8 cellular contexts compared by ENCODE assay signal in the genomic region with DNA sequence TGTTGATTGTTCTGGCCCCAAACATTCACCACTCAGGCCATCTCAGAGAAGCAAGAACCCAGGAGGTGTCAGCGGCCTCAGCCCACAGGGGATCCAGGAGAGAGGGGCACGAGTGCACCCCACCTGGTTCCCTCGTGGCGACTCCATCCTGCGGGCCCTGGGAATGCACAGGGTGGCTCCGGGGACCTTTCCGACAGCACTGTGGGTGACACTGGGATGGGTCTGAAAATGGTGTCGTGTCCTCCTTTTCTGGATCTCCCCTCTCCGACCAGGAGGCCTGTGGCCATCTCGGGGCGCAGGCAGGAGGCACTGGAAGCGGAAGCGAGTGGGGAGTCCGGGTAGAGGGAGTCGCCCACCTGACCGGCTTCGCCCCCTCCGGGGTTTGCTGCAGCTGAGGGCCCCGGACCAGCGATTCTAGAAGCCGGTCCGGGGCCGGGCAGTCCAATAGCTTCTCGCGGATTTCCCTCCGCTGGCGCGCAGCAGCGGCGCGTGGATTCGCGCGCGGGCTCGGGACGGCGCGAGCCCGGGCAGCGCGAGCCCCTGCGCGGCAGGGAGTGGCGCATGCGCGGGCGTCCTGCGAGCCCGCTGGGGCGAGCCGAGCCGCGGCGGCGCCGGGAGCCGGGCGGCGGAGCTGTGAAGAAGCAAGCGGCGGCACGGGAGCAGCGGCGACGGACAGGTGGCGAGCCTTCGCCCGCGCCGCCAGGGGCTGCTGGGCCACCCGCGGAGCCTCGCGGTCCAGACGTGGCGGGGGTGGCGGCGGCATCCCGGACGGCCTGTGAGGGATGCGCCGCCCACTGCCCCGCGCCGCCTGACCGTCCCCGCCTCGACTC. TPM values are rescaled to one million over a fixed set of nuclear protein-coding genes. Genes with fewer than 3 reads are reported as not detected.
A peak's percentile ranks its signal among the peaks of the same experiment; 100 is the strongest.
DNase-seq lines count a peak whose midpoint lies in the region; ATAC-seq, FAIRE-seq and TF ChIP-seq lines count a peak whose summit lies in the region.

A gene with protein sequence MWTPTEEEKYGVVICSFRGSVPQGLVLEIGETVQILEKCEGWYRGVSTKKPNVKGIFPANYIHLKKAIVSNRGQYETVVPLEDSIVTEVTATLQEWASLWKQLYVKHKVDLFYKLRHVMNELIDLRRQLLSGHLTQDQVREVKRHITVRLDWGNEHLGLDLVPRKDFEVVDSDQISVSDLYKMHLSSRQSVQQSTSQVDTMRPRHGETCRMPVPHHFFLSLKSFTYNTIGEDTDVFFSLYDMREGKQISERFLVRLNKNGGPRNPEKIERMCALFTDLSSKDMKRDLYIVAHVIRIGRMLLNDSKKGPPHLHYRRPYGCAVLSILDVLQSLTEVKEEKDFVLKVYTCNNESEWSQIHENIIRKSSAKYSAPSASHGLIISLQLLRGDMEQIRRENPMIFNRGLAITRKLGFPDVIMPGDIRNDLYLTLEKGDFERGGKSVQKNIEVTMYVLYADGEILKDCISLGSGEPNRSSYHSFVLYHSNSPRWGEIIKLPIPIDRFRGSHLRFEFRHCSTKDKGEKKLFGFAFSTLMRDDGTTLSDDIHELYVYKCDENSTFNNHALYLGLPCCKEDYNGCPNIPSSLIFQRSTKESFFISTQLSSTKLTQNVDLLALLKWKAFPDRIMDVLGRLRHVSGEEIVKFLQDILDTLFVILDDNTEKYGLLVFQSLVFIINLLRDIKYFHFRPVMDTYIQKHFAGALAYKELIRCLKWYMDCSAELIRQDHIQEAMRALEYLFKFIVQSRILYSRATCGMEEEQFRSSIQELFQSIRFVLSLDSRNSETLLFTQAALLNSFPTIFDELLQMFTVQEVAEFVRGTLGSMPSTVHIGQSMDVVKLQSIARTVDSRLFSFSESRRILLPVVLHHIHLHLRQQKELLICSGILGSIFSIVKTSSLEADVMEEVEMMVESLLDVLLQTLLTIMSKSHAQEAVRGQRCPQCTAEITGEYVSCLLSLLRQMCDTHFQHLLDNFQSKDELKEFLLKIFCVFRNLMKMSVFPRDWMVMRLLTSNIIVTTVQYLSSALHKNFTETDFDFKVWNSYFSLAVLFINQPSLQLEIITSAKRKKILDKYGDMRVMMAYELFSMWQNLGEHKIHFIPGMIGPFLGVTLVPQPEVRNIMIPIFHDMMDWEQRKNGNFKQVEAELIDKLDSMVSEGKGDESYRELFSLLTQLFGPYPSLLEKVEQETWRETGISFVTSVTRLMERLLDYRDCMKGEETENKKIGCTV (N-terminal part only) (plus strand): TSS at position 579 of the 830 bp plus-strand sequence. CDS start 337 bp downstream, outside the sequence.

- no peak within 1 kb of the TSS for H3K27ac ChIP-seq in CD4-positive, alpha-beta memory T cell (ENCODE audit: low read depth, low read length)
- H3K27ac ChIP-seq in pancreas (no peak within 1 kb of the TSS), upper lobe of left lung (no peak within 1 kb of the TSS)

- peaks cover 4% of the 10 kb centered on the region for H3K27me3 ChIP-seq in CD4-positive, alpha-beta memory T cell (ENCODE audit: insufficient read depth, low read length)
- peaks cover 0 to 34% (median 10%) of the 10 kb centered on the region in 4 donors for H3K27me3 ChIP-seq in pancreas
- peaks cover 0 to 28% (median 7%) of the 10 kb centered on the region in 4 donors for H3K27me3 ChIP-seq in upper lobe of left lung

- peaks cover 2 to 9% (median 6%) of the 10 kb centered on the region in 4 donors for H3K4me1 Mint-ChIP-seq in CD4-positive, alpha-beta memory T cell
- peaks cover 12% of the 10 kb centered on the region for H3K4me1 Mint-ChIP-seq in activated naive CD4-positive, alpha-beta T cell treated with anti-CD3 and anti-CD28 coated beads, Interleukin-2, amount 50 U/mL, for 24 hours

- peaks cover 7 to 8% of the 10 kb centered on the region in 2 donors for H3K27me3 Mint-ChIP-seq in CD4-positive, alpha-beta memory T cell
- peaks cover 15% of the 10 kb centered on the region for H3K27me3 Mint-ChIP-seq in activated naive CD4-positive, alpha-beta T cell treated with anti-CD3 and anti-CD28 coated beads, Interleukin-2, amount 50 U/mL, for 24 hours

- TF ChIP-seq CTCF in pancreas (IDR thresholded peaks at IDR 0.05) = no peak
- TF ChIP-seq CTCF in upper lobe of left lung (IDR thresholded peaks at IDR 0.05) = peak in 1 of 6 experiments; percentile 27

- no peaks in the 10 kb centered on the region for H3K9me3 ChIP-seq in CD4-positive, alpha-beta memory T cell (ENCODE audit: control insufficient read depth in 1 of 2, low read length in 2 of 2)
- no peaks in the 10 kb centered on the region for H3K9me3 ChIP-seq in pancreas
- H3K9me3 ChIP-seq in upper lobe of left lung = no peaks in the 10 kb centered on the region

- peaks cover 9% of the 10 kb centered on the region for H3K4me1 ChIP-seq in CD4-positive, alpha-beta memory T cell (ENCODE audit: insufficient read depth, low read length)
- no peaks in the 10 kb centered on the region for H3K4me1 ChIP-seq in pancreas
- peaks cover 10 to 14% (median 12%) of the 10 kb centered on the region in 4 donors for H3K4me1 ChIP-seq in upper lobe of left lung

- POLR2A ChIA-PET in CD4-positive, alpha-beta memory T cell (lab: Charles Lee; ENCODE audit: partially characterized antibody) = interaction anchor here (0.6 to 1.5 kb wide), 4 partner anchors 12 to 104 kb away, joined by 3 read pairs; a partner anchor contains a TSS
- POLR2A ChIA-PET in HEK293T (lab: Yijun Ruan, JAX) = interaction anchor here (1.1 to 1.6 kb wide), 3 partner anchors 16 to 105 kb away, joined by 3 to 4 read pairs (median 3); a partner anchor contains a TSS

- H3K4me3 Mint-ChIP-seq in CD4-positive, alpha-beta memory T cell = peak within 1 kb of the TSS; percentile 55 to 89 (median 82)
- H3K4me3 Mint-ChIP-seq in activated naive CD4-positive, alpha-beta T cell treated with anti-CD3 and anti-CD28 coated beads, Interleukin-2, amount 50 U/mL, for 24 hours = peak within 1 kb of the TSS; percentile 84

- peak within 1 kb of the TSS in 1 of 2 donors; percentile 44 for H3K4me3 ChIP-seq in CD4-positive, alpha-beta memory T cell (ENCODE audit: low read length in 2 of 2)
- H3K4me3 ChIP-seq in pancreas (peak within 1 kb of the TSS; percentile 17 to 42 (median 32)), upper lobe of left lung (peak within 1 kb of the TSS in 3 of 4 donors; percentile 48 to 52 (median 50))

- no peaks in the 10 kb centered on the region for H3K36me3 ChIP-seq in CD4-positive, alpha-beta memory T cell (ENCODE audit: insufficient read depth, low read length)
- H3K36me3 ChIP-seq in pancreas (no peaks in the 10 kb centered on the region), upper lobe of left lung (no peaks in the 10 kb centered on the region)

- peak within 1 kb of the TSS in 6 of 7 donors; percentile 4 to 76 (median 32) for H3K27ac Mint-ChIP-seq in CD4-positive, alpha-beta memory T cell
- peak within 1 kb of the TSS; percentile 55 for H3K27ac Mint-ChIP-seq in activated naive CD4-positive, alpha-beta T cell treated with anti-CD3 and anti-CD28 coated beads, Interleukin-2, amount 50 U/mL, for 24 hours

- no peak for FAIRE-seq in pancreas (lab: Jason Lieb, UNC)

- TF ChIP-seq POLR2A in upper lobe of left lung (IDR thresholded peaks at IDR 0.05) = no peak

- peak; percentile 49 to 72 (median 70) for DNase-seq in CD4-positive, alpha-beta memory T cell
- DNase-seq in HEK293T (ENCODE audit: extremely low spot score) = peak; percentile 84
- peak; percentile 74 for DNase-seq in RPMI8226
- peak in 39 of 42 donors; percentile 27 to 83 (median 65) for DNase-seq in head of caudate nucleus
- DNase-seq in pancreas = peak; percentile 29 to 90 (median 57)
- peak; percentile 58 to 93 for DNase-seq in upper lobe of left lung

- peak; percentile 91 to 97 (median 95) for ATAC-seq in pancreas
- ATAC-seq in upper lobe of left lung (ENCODE audit: low FRiP score in 2 of 2) = peak; percentile 9 to 94
- ATAC-seq in GM19328 (IDR thresholded peaks at IDR 0.05; ENCODE audit: unreplicated experiment) = no peak

- H3K9me3 Mint-ChIP-seq in CD4-positive, alpha-beta memory T cell = no peaks in the 10 kb centered on the region
- no peaks in the 10 kb centered on the region for H3K9me3 Mint-ChIP-seq in activated naive CD4-positive, alpha-beta T cell treated with anti-CD3 and anti-CD28 coated beads, Interleukin-2, amount 50 U/mL, for 24 hours

- 4 to 5% methylated on average over 67 to 89 of the region's 89 CpGs for WGBS in pancreas, 2 donors
- WGBS in upper lobe of left lung, 2 donors = 1 to 9% methylated on average over 27 to 39 of the region's 89 CpGs

- intact Hi-C loops in CD4-positive, alpha-beta memory T cell (cut with micrococcal nuclease) = loop anchor here (1.0 kb wide), 2 partner anchors 58 to 698 kb away; no protein-coding TSS in a partner anchor
- intact Hi-C loops in head of caudate nucleus (cut with DNase I) (loop anchor here (5.0 to 10.0 kb wide), 2 partner anchors 57 to 710 kb away; a partner anchor contains a TSS), pancreas (cut with DNase I) (no loop called here)

- CTCF ChIA-PET in CD4-positive, alpha-beta memory T cell (lab: Charles Lee; ENCODE audit: partially characterized antibody) = interaction anchor here (2.2 to 2.6 kb wide), 2 partner anchors 22 to 58 kb away, joined by 7 read pairs; a partner anchor contains a TSS
- CTCF ChIA-PET in HEK293T (lab: Yijun Ruan, JAX) = interaction anchor here (0.6 to 1.0 kb wide), 2 partner anchors 58 to 716 kb away, joined by 3 read pairs; a partner anchor contains a TSS

- TF ChIP-seq EP300 in upper lobe of left lung (IDR thresholded peaks at IDR 0.05) = no peak

- H3K36me3 Mint-ChIP-seq in CD4-positive, alpha-beta memory T cell = no peaks in the 10 kb centered on the region
- H3K36me3 Mint-ChIP-seq in activated naive CD4-positive, alpha-beta T cell treated with anti-CD3 and anti-CD28 coated beads, Interleukin-2, amount 50 U/mL, for 24 hours = peaks cover 2% of the 10 kb centered on the region

TF ChIP-seq in HEK293T, 16 proteins besides CTCF, POLR2A, EP300 and RAD21:
- TF ChIP-seq L3MBTL2 (conservative IDR thresholded peaks at IDR 0.05) (peak; percentile 79), NFRKB (IDR thresholded peaks at IDR 0.05) (no peak)

RNA-seq across cellular contexts. Expression of the gene that starts here (rescaled TPM):
- total RNA-seq in CD4-positive, alpha-beta memory T cell = 1 to 10 TPM; 2.5 to 2.6 TPM
- under 1 TPM; 0.04 to 0.18 TPM for polyA plus RNA-seq in CD4-positive, alpha-beta memory T cell
- total RNA-seq in pancreas = under 1 TPM; 0.09 to 0.49 (median 0.29) TPM
- 1 to 10 TPM in 1 of 2 donors, under 1 TPM in 1; 0.57 to 1.5 TPM for polyA plus RNA-seq in pancreas
- total RNA-seq in upper lobe of left lung = 1 to 10 TPM in 2 of 6 donors, under 1 TPM in 4; 0.15 to 3.1 (median 0.88) TPM

Comparison
In these comparisons a context has a peak if more than half of its experiments do, and no peak if none do; other contexts are left out.
1. intact Hi-C loops: an anchor here in CD4-positive, alpha-beta memory T cell (1.0 kb wide) and head of caudate nucleus (5.0 to 10.0 kb wide); none called in pancreas.